ENCODE assay signal across 10 cellular contexts in genomic region chr1:1426961-1427934, GRCh38. TPM values are rescaled to one million over a fixed set of nuclear protein-coding genes. Genes with fewer than 3 reads are reported as not detected.
DNase-seq lines count a peak whose midpoint lies in the region; ATAC-seq and TF ChIP-seq lines count a peak whose summit lies in the region.
"Had no signal": no experiment of that assay in that cellular context is flagged by ENCODE, and none has a peak within 500 bp of the region (broad histone marks: within the 10 kb centered on the region; RNA-seq: fewer than 3 reads in every experiment).

No MANE protein-coding gene starts in this region.

- ATAC-seq in natural killer cell (peak in 2 of 3 donors; percentile 50 to 62), HG02973 (IDR thresholded peaks at IDR 0.05; ENCODE audit: unreplicated experiment) (no peak), GM19328 (IDR thresholded peaks at IDR 0.05; ENCODE audit: unreplicated experiment) (no peak)

- no peaks in the 10 kb centered on the region for H3K9me3 ChIP-seq in HUES6 (ENCODE audit: control insufficient read depth, insufficient read depth, low read depth, low read length)
- H3K9me3 ChIP-seq in colonic mucosa: no peaks in the 10 kb centered on the region

- no peaks in the 10 kb centered on the region for H3K4me1 Mint-ChIP-seq in natural killer cell
- peaks cover 15% of the 10 kb centered on the region for H3K4me1 Mint-ChIP-seq in progenitor cell of endocrine pancreas (ENCODE audit: low read depth)

- DNase-seq in AG20443 (ENCODE audit: low spot score): peak; percentile 69
- DNase-seq in colonic mucosa: no peak
- no peak for DNase-seq in natural killer cell
- DNase-seq in progenitor cell of endocrine pancreas (ENCODE audit: low spot score, unreplicated experiment): no peak
- DNase-seq in NCI-H526 (lab: John Stamatoyannopoulos, UW): no peak

- TF ChIP-seq CTCF in colonic mucosa (IDR thresholded peaks at IDR 0.05) (no peak), natural killer cell (IDR thresholded peaks at IDR 0.05) (no peak), progenitor cell of endocrine pancreas (IDR thresholded peaks at IDR 0.05; ENCODE audit: unreplicated experiment) (no peak)

- no peak overlapping the region for H3K4me3 Mint-ChIP-seq in natural killer cell
- H3K4me3 Mint-ChIP-seq in progenitor cell of endocrine pancreas (ENCODE audit: low read depth): no peak overlapping the region

- H3K4me3 ChIP-seq in HUES6 (ENCODE audit: low read depth, low read length) (peak overlapping the region; percentile 45), colonic mucosa (peak overlapping the region; percentile 11)
- H3K4me3 ChIP-seq: lung had no signal

- H3K27ac ChIP-seq in HUES6 (ENCODE audit: low read depth, low read length): no peak overlapping the region
- no peak overlapping the region for H3K27ac ChIP-seq in colonic mucosa

- H3K9ac ChIP-seq in HUES6 (ENCODE audit: low read length) (peak overlapping the region; percentile 10), colonic mucosa (ENCODE audit: low read depth in 2 of 2, low read length in 2 of 2) (no peak overlapping the region)

- H3K36me3 Mint-ChIP-seq in natural killer cell: no peaks in the 10 kb centered on the region
- no peaks in the 10 kb centered on the region for H3K36me3 Mint-ChIP-seq in progenitor cell of endocrine pancreas (ENCODE audit: insufficient read depth)

- H3K4me1 ChIP-seq in HUES6 (ENCODE audit: control insufficient read depth, insufficient read depth, low read length): peaks cover 42% of the 10 kb centered on the region
- H3K4me1 ChIP-seq in colonic mucosa: peaks cover 3% of the 10 kb centered on the region

- H3K27ac Mint-ChIP-seq in natural killer cell (no peak overlapping the region), progenitor cell of endocrine pancreas (no peak overlapping the region)

- H3K27me3 Mint-ChIP-seq in natural killer cell (ENCODE audit: low read depth in 2 of 2) (peaks cover 7 to 22% of the 10 kb centered on the region in 2 donors), progenitor cell of endocrine pancreas (peaks cover 6% of the 10 kb centered on the region)

- H3K27me3 ChIP-seq in HUES6 (ENCODE audit: control insufficient read depth, insufficient read depth, low read length): no peaks in the 10 kb centered on the region
- peaks cover 7% of the 10 kb centered on the region for H3K27me3 ChIP-seq in colonic mucosa

- H3K36me3 ChIP-seq in HUES6 (ENCODE audit: control insufficient read depth, insufficient read depth, low read length): no peaks in the 10 kb centered on the region
- no peaks in the 10 kb centered on the region for H3K36me3 ChIP-seq in colonic mucosa

- intact Hi-C loops in colonic mucosa (cut with DNase I): no loop called here
- intact Hi-C loops in natural killer cell (cut with micrococcal nuclease): no loop called here

- H3K9me3 Mint-ChIP-seq in natural killer cell (no peaks in the 10 kb centered on the region), progenitor cell of endocrine pancreas (ENCODE audit: low read depth) (no peaks in the 10 kb centered on the region)

RNA-seq across cellular contexts. Expression of gene ANKRD65, which starts 6.2 kb away (rescaled TPM):
- total RNA-seq in colonic mucosa (1 to 10 TPM in 1 of 2 donors, under 1 TPM in 1; 0.57 to 2.0 TPM), natural killer cell (not detected), progenitor cell of endocrine pancreas (15.1 and 18.1 TPM in 2 replicates)
- total RNA-seq: LHCN-M2 had no signal

RNA-seq across cellular contexts. Expression of gene VWA1, which starts 8.2 kb away (rescaled TPM):
- total RNA-seq in colonic mucosa: 10 to 100 TPM; 43.5 to 74.0 TPM
- not detected for total RNA-seq in natural killer cell
- total RNA-seq in progenitor cell of endocrine pancreas: 29.7 and 36.8 TPM in 2 replicates

RNA-seq across cellular contexts. Expression of gene MRPL20, which starts 20.2 kb away (rescaled TPM):
- 100 to 1,000 TPM in 1 of 2 donors, 10 to 100 TPM in 1; 88.1 to 143 TPM for total RNA-seq in colonic mucosa
- total RNA-seq in natural killer cell: 100 to 1,000 TPM in 1 of 3 donors, 10 to 100 TPM in 2; 90.9 to 111 (median 92.7) TPM
- total RNA-seq in progenitor cell of endocrine pancreas: 104 and 109 TPM in 2 replicates

RNA-seq across cellular contexts. Expression of gene ATAD3C, which starts 22.2 kb away (rescaled TPM):
- total RNA-seq in colonic mucosa (under 1 TPM; 0.16 to 0.64 TPM), natural killer cell (1 to 10 TPM in 2 of 3 donors, under 1 TPM in 1; 0.13 to 2.2 (median 1.5) TPM), progenitor cell of endocrine pancreas (1.6 and 1.9 TPM in 2 replicates)
- total RNA-seq: LHCN-M2 had no signal

RNA-seq across cellular contexts. Expression of gene CCNL2, which starts 28.1 kb away (rescaled TPM):
- total RNA-seq in colonic mucosa (100 to 1,000 TPM in 1 of 2 donors, 10 to 100 TPM in 1; 92.3 to 104 TPM), natural killer cell (100 to 1,000 TPM; 253 to 281 (median 274) TPM), progenitor cell of endocrine pancreas (381 and 386 TPM in 2 replicates)

Comparison
In these comparisons a context has a peak if more than half of its experiments do, and no peak if none do; other contexts are left out.
1. ATAC-seq: peak in natural killer cell (2 of 3); none in HG02973 (single experiment) and GM19328 (single experiment).
2. RNA of gene VWA1, which starts 8.2 kb away (total RNA-seq): 43.5 to 74.0 TPM in colonic mucosa and 29.7 to 36.8 TPM in progenitor cell of endocrine pancreas; not detected in natural killer cell; every median in the first group is over 10 times any median in the second.